In genomic region chr2:113707106-113707505, GRCh38 we compare ENCODE assay signal across 14 cellular contexts. TPM values are rescaled to one million over a fixed set of nuclear protein-coding genes. Genes with fewer than 3 reads are reported as not detected.
A peak's percentile ranks its signal among the peaks of the same experiment; 100 is the strongest.
DNase-seq lines count a peak whose midpoint lies in the region; ATAC-seq, FAIRE-seq and TF ChIP-seq lines count a peak whose summit lies in the region.
"Had no signal": no experiment of that assay in that cellular context is flagged by ENCODE, and none has a peak within 500 bp of the region (broad histone marks: within the 10 kb centered on the region; RNA-seq: fewer than 3 reads in every experiment).

No MANE protein-coding gene starts in this region.

- no peak for TF ChIP-seq RAD21 in H1 (IDR thresholded peaks at IDR 0.05 in 1 of 2, conservative IDR thresholded peaks at IDR 0.05 in 1 of 2; ENCODE audit: low read depth in 2 of 2, low read length in 2 of 2)

- no peak overlapping the region for H2AK5ac ChIP-seq in H1 (ENCODE audit: low read depth, low read length)

- POLR2A ChIA-PET in H1 (lab: Charles Lee; ENCODE audit: partially characterized antibody): no interaction called here

- H3K23me2 ChIP-seq in H1 (ENCODE audit: low read depth, low read length): no peaks in the 10 kb centered on the region

- no peak overlapping the region for H4K8ac ChIP-seq in H1 (ENCODE audit: extremely low read depth, insufficient read depth, low read length)

- no peak overlapping the region for H3K56ac ChIP-seq in H1 (replicated peaks; ENCODE audit: insufficient read length, low read depth, low read length)

- 86% methylated on average over 1 of the region's 1 CpG; no CpG with 5 or more reads in 1 of the 2 experiments for WGBS in H1 (ENCODE audit: extremely low coverage in 1 of 2, insufficient coverage in 1 of 2, insufficient read length in 1 of 2, insufficient replicate concordance in 2 of 2, low coverage in 1 of 2, low lambda C conversion rate in 2 of 2, missing lambda C conversion rate in 1 of 2), 2 experiments

- H3K9ac ChIP-seq in H1 (replicated peaks in 1 of 4; ENCODE audit: extremely low read depth in 1 of 4, low read depth in 3 of 4, low read length in 3 of 4): no peak overlapping the region

- H3K4me3 ChIP-seq in H1 (ENCODE audit: extremely low read depth in 1 of 4, insufficient read depth in 2 of 4, low read depth in 3 of 4, low read length in 4 of 4): no peak overlapping the region
- H3K4me3 ChIP-seq in effector memory CD4-positive, alpha-beta T cell (ENCODE audit: insufficient read depth, low read depth, low read length, poor library complexity, severe bottlenecking): no peak overlapping the region
- H3K4me3 ChIP-seq: GM23338 had no signal

- TF ChIP-seq CTCF in C4-2B (conservative IDR thresholded peaks at IDR 0.05) (no peak), H1 (IDR thresholded peaks at IDR 0.05; ENCODE audit: control extremely low read depth in 1 of 3, insufficient read depth in 1 of 3, low read depth in 1 of 3, low read length in 3 of 3) (no peak)

- H3K9me3 ChIP-seq in H1 (ENCODE audit: insufficient read depth in 2 of 2, low read depth in 1 of 2, low read length in 1 of 2): peaks cover 0 to 9% of the 10 kb centered on the region in 2 experiments; a peak in 1 of 4 replicates
- H3K9me3 ChIP-seq in effector memory CD4-positive, alpha-beta T cell (ENCODE audit: control insufficient read depth, low read length): no peaks in the 10 kb centered on the region
- H3K9me3 ChIP-seq: BE2C had no signal

- H3K14ac ChIP-seq in H1 (ENCODE audit: insufficient read length): no peak overlapping the region

- no peak overlapping the region for H2BK15ac ChIP-seq in H1 (ENCODE audit: low read length)

- no peaks in the 10 kb centered on the region for H3K79me2 ChIP-seq in H1 (ENCODE audit: control insufficient read depth in 1 of 2, insufficient read depth in 2 of 2, low read length in 2 of 2)

- no peak overlapping the region for H3K23ac ChIP-seq in H1 (ENCODE audit: insufficient read length)

- no peaks in the 10 kb centered on the region for H3K79me1 ChIP-seq in H1 (ENCODE audit: low read depth, low read length)

- peak; percentile 37 for DNase-seq in NCI-H146 treated with DMSO at 0.1 percent for 48 hours (lab: John Stamatoyannopoulos, UW; ENCODE audit: unreplicated experiment)
- DNase-seq in H1 (ENCODE audit: low read depth in 1 of 2, low spot score in 2 of 2): no peak
- no peak for DNase-seq in left lobe of liver (ENCODE audit: low spot score)
- DNase-seq in COR-L47 (lab: John Stamatoyannopoulos, UW): no peak
- no peak for DNase-seq in KG1 (lab: John Stamatoyannopoulos, UW)
- no peak for DNase-seq in effector memory CD4-positive, alpha-beta T cell
- DNase-seq in KBM-7: no peak
- DNase-seq: BE2C; CD8-positive, alpha-beta T cell; HFFc6; NCI-H2029 treated with DMSO at 0.1 percent for 48 hours; NCI-H524 had no signal

- H2BK20ac ChIP-seq in H1 (ENCODE audit: low read length): no peak overlapping the region

- no peak overlapping the region for H3K18ac ChIP-seq in H1 (ENCODE audit: extremely low read depth, low read length)

- no peak overlapping the region for H3K4ac ChIP-seq in H1 (replicated peaks; ENCODE audit: insufficient read length, low read depth, low read length)

- TF ChIP-seq EP300 in H1 (IDR thresholded peaks at IDR 0.05; ENCODE audit: borderline replicate concordance in 1 of 2, low read depth in 2 of 2, low read length in 2 of 2): no peak

- no peak overlapping the region for H2BK5ac ChIP-seq in H1 (ENCODE audit: low read depth, low read length)

- H2BK120ac ChIP-seq in H1 (replicated peaks; ENCODE audit: low read depth, low read length): no peak overlapping the region

- in situ Hi-C loops in KBM-7 (cut with MboI; ENCODE audit: low pct_unique_long_range_greater_than_20kb, low sequenced_read_pairs): no loop called here

- H4K20me1 ChIP-seq in H1 (replicated peaks in 1 of 2; ENCODE audit: control insufficient read depth in 1 of 2, insufficient read depth in 2 of 2, low read length in 2 of 2): no peaks in the 10 kb centered on the region

- peaks cover 0 to 8% (median 0%) of the 10 kb centered on the region in 4 experiments; a peak in 2 of 8 replicates for H3K36me3 ChIP-seq in H1 (ENCODE audit: control insufficient read depth in 2 of 4, insufficient read depth in 4 of 4, low read length in 3 of 4)
- H3K36me3 ChIP-seq in effector memory CD4-positive, alpha-beta T cell (ENCODE audit: control insufficient read depth, insufficient read depth, low read length): no peaks in the 10 kb centered on the region
- H3K36me3 ChIP-seq: BE2C had no signal

- no peak overlapping the region for H4K5ac ChIP-seq in H1 (ENCODE audit: insufficient read length, low read depth, low read length)

- H3K4me2 ChIP-seq in H1 (ENCODE audit: insufficient read depth in 1 of 2, low read depth in 2 of 2, low read length in 2 of 2): no peak overlapping the region
- H3K4me2 ChIP-seq: GM23338 had no signal

- H3K27ac ChIP-seq in C4-2B: peak overlapping the region; percentile 88
- no peak overlapping the region for H3K27ac ChIP-seq in H1 (ENCODE audit: low read depth, low read length)
- H3K27ac ChIP-seq in effector memory CD4-positive, alpha-beta T cell (ENCODE audit: insufficient read depth, low read length, poor library complexity, severe bottlenecking): no peak overlapping the region

- CTCF ChIA-PET in H1 (lab: Charles Lee; ENCODE audit: partially characterized antibody): interaction anchor here (0.7 kb wide), 1 partner anchor 37 kb away, joined by 3 read pairs; no protein-coding TSS in a partner anchor

- no peak for FAIRE-seq in H1 (lab: Jason Lieb, UNC)

- peaks cover 0 to 3% (median 0%) of the 10 kb centered on the region in 4 experiments; a peak in 2 of 7 replicates for H3K4me1 ChIP-seq in H1 (replicated peaks in 1 of 4; ENCODE audit: control insufficient read depth in 3 of 4, insufficient read depth in 4 of 4, low read length in 3 of 4)
- H3K4me1 ChIP-seq in effector memory CD4-positive, alpha-beta T cell (ENCODE audit: control insufficient read depth, insufficient read depth, low read length, poor library complexity, severe bottlenecking): no peaks in the 10 kb centered on the region
- H3K4me1 ChIP-seq: BE2C had no signal

- H4K91ac ChIP-seq in H1 (replicated peaks; ENCODE audit: insufficient read length, low read length): no peak overlapping the region

- H2AFZ ChIP-seq in H1 (ENCODE audit: low read length): no peak overlapping the region
- H2AFZ ChIP-seq: GM23338 had no signal

- H3K27me3 ChIP-seq in H1 (replicated peaks in 1 of 4; ENCODE audit: control insufficient read depth in 3 of 4, extremely low read depth in 1 of 4, insufficient read depth in 3 of 4, low read length in 3 of 4): no peaks in the 10 kb centered on the region
- no peaks in the 10 kb centered on the region for H3K27me3 ChIP-seq in effector memory CD4-positive, alpha-beta T cell (replicated peaks; ENCODE audit: control insufficient read depth, insufficient read depth, low read length, poor library complexity, severe bottlenecking)
- H3K27me3 ChIP-seq: BE2C had no signal

- no peak for TF ChIP-seq POLR2A in H1 (IDR thresholded peaks at IDR 0.05; ENCODE audit: control extremely low read depth in 1 of 2, low read depth in 2 of 2, low read length in 2 of 2)

- ATAC-seq in left lobe of liver: peak; percentile 54
- ATAC-seq: CD8-positive, alpha-beta T cell; GM23338 had no signal

- H2BK12ac ChIP-seq in H1 (ENCODE audit: low read depth, low read length): no peak overlapping the region

TF ChIP-seq in H1, 55 proteins besides CTCF, POLR2A, EP300 and RAD21:
- TF ChIP-seq, protein P1, sequence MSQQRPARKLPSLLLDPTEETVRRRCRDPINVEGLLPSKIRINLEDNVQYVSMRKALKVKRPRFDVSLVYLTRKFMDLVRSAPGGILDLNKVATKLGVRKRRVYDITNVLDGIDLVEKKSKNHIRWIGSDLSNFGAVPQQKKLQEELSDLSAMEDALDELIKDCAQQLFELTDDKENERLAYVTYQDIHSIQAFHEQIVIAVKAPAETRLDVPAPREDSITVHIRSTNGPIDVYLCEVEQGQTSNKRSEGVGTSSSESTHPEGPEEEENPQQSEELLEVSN (IDR thresholded peaks at IDR 0.05): no peak
- peak; percentile 5; the same call in 1 of the 2 replicates for TF ChIP-seq CEBPB (IDR thresholded peaks at IDR 0.05; ENCODE audit: low read depth, low read length)
TF ChIP-seq in H1: peak in this region for 1.

RNA-seq across cellular contexts. Expression of gene SLC35F5, which starts 49.3 kb away (rescaled TPM):
- total RNA-seq in H1 (2021; fragmentation: NEBNext Ultra II Directional; extraction: Animal tissue kit (Norgen Biotek cat#: 25700)): 22.2 and 24.1 TPM in 2 replicates
- 6.6 and 11.8 TPM in 2 replicates for polyA plus RNA-seq in H1 (2011; rRNA removed)
- 12.9 TPM for polyA plus RNA-seq in H1 (2011; cell fraction: cytosol; rRNA removed)
- polyA plus RNA-seq in H1 (2011; cell fraction: nucleus; rRNA removed): 12.2 TPM
- polyA plus RNA-seq in H1 (2012, experiment 1 of 2): 6.5 to 13.5 TPM (median 9.2 TPM) in 4 replicates
- 2.6 TPM for polyA plus RNA-seq in H1 (2012, experiment 2 of 2)
- polyA plus RNA-seq in H1 (2013, experiment 1 of 2): 14.4 TPM
- 18.5 TPM for polyA plus RNA-seq in H1 (2013, experiment 2 of 2)
- polyA minus RNA-seq in H1 (2011; rRNA and poly(A)+ RNA removed): 25.0 and 46.4 TPM in 2 replicates
- 15.6 TPM for polyA minus RNA-seq in H1 (2011; cell fraction: cytosol; rRNA and poly(A)+ RNA removed)
- polyA minus RNA-seq in H1 (2011; cell fraction: nucleus; rRNA and poly(A)+ RNA removed): 53.7 TPM
- total RNA-seq in left lobe of liver: 30.3 TPM
